In the genomic region with DNA sequence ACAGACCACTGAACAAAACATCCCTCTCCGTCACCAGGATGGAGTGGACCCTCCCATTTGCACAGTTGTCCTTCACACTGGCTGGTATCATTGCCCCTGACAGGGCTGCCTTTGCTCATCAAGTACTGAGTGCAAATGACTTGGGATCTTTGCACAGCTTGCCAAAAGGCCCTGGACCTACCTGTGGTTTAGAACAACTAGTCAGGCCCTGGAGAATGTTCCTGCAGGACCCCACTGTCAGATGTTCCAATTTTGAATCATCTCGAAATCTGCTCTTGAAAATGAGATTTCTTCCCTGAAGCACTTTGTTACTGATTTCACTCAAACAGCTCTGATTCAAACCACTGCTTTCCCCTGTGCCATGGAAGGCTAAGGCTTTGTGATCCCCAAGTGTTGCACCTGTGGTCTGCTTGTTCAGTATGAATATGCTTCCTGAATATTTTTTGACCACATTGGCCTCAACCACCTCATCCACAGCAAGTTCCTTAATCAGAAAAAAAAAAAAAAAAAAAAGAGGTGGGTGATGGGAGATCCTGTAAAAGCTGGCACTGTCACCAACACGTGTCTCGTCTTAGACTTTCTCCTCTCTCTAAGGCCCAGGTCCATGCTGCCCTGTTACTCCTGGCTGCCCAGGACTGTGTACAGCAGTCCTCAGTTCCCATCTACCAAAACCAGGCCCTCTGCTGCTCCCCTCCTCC, we compare ENCODE assay signal across 15 cellular contexts. TPM values are rescaled to one million over a fixed set of nuclear protein-coding genes. Genes with fewer than 3 reads are reported as not detected.
DNase-seq lines count a peak whose midpoint lies in the region; ATAC-seq and TF ChIP-seq lines count a peak whose summit lies in the region.
"Had no signal": no experiment of that assay in that cellular context is flagged by ENCODE, and none has a peak within 500 bp of the region (broad histone marks: within the 10 kb centered on the region; RNA-seq: fewer than 3 reads in every experiment).

No MANE protein-coding gene starts in this region.

- no peaks in the 10 kb centered on the region for H3K4me1 ChIP-seq in gastrocnemius medialis

- peaks cover 1% of the 10 kb centered on the region for H3K36me3 Mint-ChIP-seq in activated naive CD4-positive, alpha-beta T cell treated with anti-CD3 and anti-CD28 coated beads, Interleukin-2, amount 50 U/mL, for 24 hours
- H3K36me3 Mint-ChIP-seq in activated naive CD4-positive, alpha-beta T cell treated with anti-CD3 and anti-CD28 coated beads, Interleukin-2, amount 10 ng/mL, durations not matched to agents 7 days and 5 days: peaks cover 24% of the 10 kb centered on the region
- H3K36me3 Mint-ChIP-seq in activated naive CD8-positive, alpha-beta T cell treated with anti-CD3 and anti-CD28 coated beads, Interleukin-2, amount 10 ng/mL, durations not matched to agents 7 days and 5 days: peaks cover 29% of the 10 kb centered on the region
- H3K36me3 Mint-ChIP-seq in HFFc6 (ENCODE audit: low read depth): no peaks in the 10 kb centered on the region
- H3K36me3 Mint-ChIP-seq: type B pancreatic cell had no signal

- H3K9me3 Mint-ChIP-seq in activated naive CD4-positive, alpha-beta T cell treated with anti-CD3 and anti-CD28 coated beads, Interleukin-2, amount 50 U/mL, for 24 hours: peaks cover 16% of the 10 kb centered on the region
- H3K9me3 Mint-ChIP-seq in activated naive CD4-positive, alpha-beta T cell treated with anti-CD3 and anti-CD28 coated beads, Interleukin-2, amount 10 ng/mL, durations not matched to agents 7 days and 5 days: peaks cover 17% of the 10 kb centered on the region
- peaks cover 8% of the 10 kb centered on the region for H3K9me3 Mint-ChIP-seq in activated naive CD8-positive, alpha-beta T cell treated with anti-CD3 and anti-CD28 coated beads, Interleukin-2, amount 10 ng/mL, durations not matched to agents 7 days and 5 days
- H3K9me3 Mint-ChIP-seq in HFFc6: peaks cover 44% of the 10 kb centered on the region

- H3K27me3 Mint-ChIP-seq in activated naive CD4-positive, alpha-beta T cell treated with anti-CD3 and anti-CD28 coated beads, Interleukin-2, amount 50 U/mL, for 24 hours: no peaks in the 10 kb centered on the region
- peaks cover 6% of the 10 kb centered on the region for H3K27me3 Mint-ChIP-seq in activated naive CD4-positive, alpha-beta T cell treated with anti-CD3 and anti-CD28 coated beads, Interleukin-2, amount 10 ng/mL, durations not matched to agents 7 days and 5 days
- H3K27me3 Mint-ChIP-seq in activated naive CD8-positive, alpha-beta T cell treated with anti-CD3 and anti-CD28 coated beads, Interleukin-2, amount 10 ng/mL, durations not matched to agents 7 days and 5 days: no peaks in the 10 kb centered on the region
- H3K27me3 Mint-ChIP-seq in HFFc6 (ENCODE audit: insufficient read depth): peaks cover 2% of the 10 kb centered on the region; the same call in 1 of the 2 replicates

- no peak for DNase-seq in activated naive CD4-positive, alpha-beta T cell treated with anti-CD3 and anti-CD28 coated beads, Interleukin-2, amount 10 ng/mL, durations not matched to agents 7 days and 5 days
- DNase-seq in NB4 (ENCODE audit: low read depth) (peak; percentile 85), gastrocnemius medialis (no peak), HFFc6 (no peak)
- DNase-seq in activated naive CD8-positive, alpha-beta T cell treated with anti-CD3 and anti-CD28 coated beads, Interleukin-2, amount 10 ng/mL, durations not matched to agents 7 days and 5 days: no peak
- no peak for DNase-seq in stimulated activated naive CD8-positive, alpha-beta T cell treated with anti-CD3 and anti-CD28 coated beads, Interleukin-15, Interleukin-2, amounts not matched to agents 100 U/mL and 50 U/mL, for 24 hours
- DNase-seq: body of pancreas, NCI-H187, NCI-H526 treated with DMSO at 0.1 percent for 48 hours, ovary, Right ventricle myocardium superior, small intestine had no signal

- no peaks in the 10 kb centered on the region for H3K27me3 ChIP-seq in gastrocnemius medialis
- H3K27me3 ChIP-seq: body of pancreas, ovary had no signal

- TF ChIP-seq CTCF in NB4 (IDR thresholded peaks at IDR 0.05; ENCODE audit: low read depth, low read length): no peak
- no peak for TF ChIP-seq CTCF in gastrocnemius medialis (IDR thresholded peaks at IDR 0.05 in 4 of 5, conservative IDR thresholded peaks at IDR 0.05 in 1 of 5)
- TF ChIP-seq CTCF in HFFc6 (IDR thresholded peaks at IDR 0.05): no peak

- no peak overlapping the region for H3K27ac ChIP-seq in gastrocnemius medialis
- H3K27ac ChIP-seq: body of pancreas, ovary had no signal

- TF ChIP-seq POLR2A in NB4 (IDR thresholded peaks at IDR 0.05; ENCODE audit: extremely low read depth, insufficient read length): no peak
- no peak for TF ChIP-seq POLR2A in gastrocnemius medialis (IDR thresholded peaks at IDR 0.05)

- intact Hi-C loops in gastrocnemius medialis (cut with DNase I; ENCODE audit: low total_unique reads): no loop called here

- H3K36me3 ChIP-seq in gastrocnemius medialis: no peaks in the 10 kb centered on the region
- H3K36me3 ChIP-seq: ovary had no signal

- H3K4me3 ChIP-seq in NB4 (ENCODE audit: low read depth, low read length): no peak overlapping the region
- no peak overlapping the region for H3K4me3 ChIP-seq in gastrocnemius medialis
- H3K4me3 ChIP-seq: body of pancreas, ovary had no signal

- POLR2A ChIA-PET in activated naive CD8-positive, alpha-beta T cell treated with anti-CD3 and anti-CD28 coated beads, Interleukin-2, amount 10 ng/mL, durations not matched to agents 7 days and 5 days (lab: Charles Lee): interaction anchor here (0.6 to 1.3 kb wide), 5 partner anchors 8 to 63 kb away, joined by 3 to 9 read pairs (median 4); no protein-coding TSS in a partner anchor

- no peaks in the 10 kb centered on the region for H3K9me3 ChIP-seq in gastrocnemius medialis
- H3K9me3 ChIP-seq: body of pancreas, ovary had no signal

- in situ Hi-C loops in gastrocnemius medialis (cut with MboI; ENCODE audit: low sequenced_read_pairs in 4 of 4): no loop called here

- peaks cover 59% of the 10 kb centered on the region for H3K4me1 Mint-ChIP-seq in activated naive CD4-positive, alpha-beta T cell treated with anti-CD3 and anti-CD28 coated beads, Interleukin-2, amount 50 U/mL, for 24 hours
- peaks cover 57% of the 10 kb centered on the region for H3K4me1 Mint-ChIP-seq in activated naive CD4-positive, alpha-beta T cell treated with anti-CD3 and anti-CD28 coated beads, Interleukin-2, amount 10 ng/mL, durations not matched to agents 7 days and 5 days
- H3K4me1 Mint-ChIP-seq in activated naive CD8-positive, alpha-beta T cell treated with anti-CD3 and anti-CD28 coated beads, Interleukin-2, amount 10 ng/mL, durations not matched to agents 7 days and 5 days: peaks cover 53% of the 10 kb centered on the region
- no peaks in the 10 kb centered on the region for H3K4me1 Mint-ChIP-seq in HFFc6 (ENCODE audit: low read depth)

- no peak overlapping the region for H3K4me3 Mint-ChIP-seq in activated naive CD4-positive, alpha-beta T cell treated with anti-CD3 and anti-CD28 coated beads, Interleukin-2, amount 50 U/mL, for 24 hours
- H3K4me3 Mint-ChIP-seq in activated naive CD4-positive, alpha-beta T cell treated with anti-CD3 and anti-CD28 coated beads, Interleukin-2, amount 10 ng/mL, durations not matched to agents 7 days and 5 days: no peak overlapping the region
- H3K4me3 Mint-ChIP-seq in activated naive CD8-positive, alpha-beta T cell treated with anti-CD3 and anti-CD28 coated beads, Interleukin-2, amount 10 ng/mL, durations not matched to agents 7 days and 5 days: peak overlapping the region; percentile 47
- H3K4me3 Mint-ChIP-seq in HFFc6: no peak overlapping the region
- H3K4me3 Mint-ChIP-seq: type B pancreatic cell had no signal

- H3K27ac Mint-ChIP-seq in activated naive CD4-positive, alpha-beta T cell treated with anti-CD3 and anti-CD28 coated beads, Interleukin-2, amount 50 U/mL, for 24 hours: peak overlapping the region; percentile 26
- no peak overlapping the region for H3K27ac Mint-ChIP-seq in activated naive CD4-positive, alpha-beta T cell treated with anti-CD3 and anti-CD28 coated beads, Interleukin-2, amount 10 ng/mL, durations not matched to agents 7 days and 5 days
- peak overlapping the region; percentile 75 for H3K27ac Mint-ChIP-seq in activated naive CD8-positive, alpha-beta T cell treated with anti-CD3 and anti-CD28 coated beads, Interleukin-2, amount 10 ng/mL, durations not matched to agents 7 days and 5 days
- H3K27ac Mint-ChIP-seq in HFFc6: no peak overlapping the region
- H3K27ac Mint-ChIP-seq: type B pancreatic cell had no signal

- CTCF ChIA-PET in activated naive CD4-positive, alpha-beta T cell treated with anti-CD3 and anti-CD28 coated beads, Interleukin-2, amount 10 ng/mL, durations not matched to agents 7 days and 5 days (lab: Charles Lee): no interaction called here

- no peak for ATAC-seq in activated naive CD8-positive, alpha-beta T cell treated with anti-CD3 and anti-CD28 coated beads, Interleukin-2, amount 10 ng/mL, durations not matched to agents 7 days and 5 days (ENCODE audit: low read depth)
- ATAC-seq in stimulated activated naive CD8-positive, alpha-beta T cell treated with anti-CD3 and anti-CD28 coated beads, Interleukin-15, Interleukin-2, amounts not matched to agents 100 U/mL and 50 U/mL, for 24 hours: peak; percentile 67
- ATAC-seq in gastrocnemius medialis (no peak), GM21786 (IDR thresholded peaks at IDR 0.05; ENCODE audit: unreplicated experiment) (no peak)
- ATAC-seq: body of pancreas had no signal

RNA-seq across cellular contexts. Expression of a gene that starts 2.7 kb away (rescaled TPM):
- total RNA-seq in activated naive CD8-positive, alpha-beta T cell treated with anti-CD3 and anti-CD28 coated beads, Interleukin-2, amount 10 ng/mL, durations not matched to agents 7 days and 5 days: 10 to 100 TPM; 19.4 to 26.8 TPM
- 1 to 10 TPM in 3 of 4 donors, under 1 TPM in 1; 0.17 to 1.8 (median 1.6) TPM for total RNA-seq in gastrocnemius medialis
- total RNA-seq in HFFc6 (2021; fragmentation: NEBNext Ultra II Directional; extraction: Animal tissue kit (Norgen Biotek cat#: 25700)): not detected

Comparison
In these comparisons a context has a peak if more than half of its experiments do, and no peak if none do; other contexts are left out.
1. H3K27ac Mint-ChIP-seq: peak in activated naive CD4-positive, alpha-beta T cell treated with anti-CD3 and anti-CD28 coated beads, Interleukin-2, amount 50 U/mL, for 24 hours (single experiment) and activated naive CD8-positive, alpha-beta T cell treated with anti-CD3 and anti-CD28 coated beads, Interleukin-2, amount 10 ng/mL, durations not matched to agents 7 days and 5 days (single experiment); none in activated naive CD4-positive, alpha-beta T cell treated with anti-CD3 and anti-CD28 coated beads, Interleukin-2, amount 10 ng/mL, durations not matched to agents 7 days and 5 days (single experiment) and HFFc6 (single experiment).
2. RNA of a gene that starts 2.7 kb away (total RNA-seq): 19.4 to 26.8 TPM in activated naive CD8-positive, alpha-beta T cell treated with anti-CD3 and anti-CD28 coated beads, Interleukin-2, amount 10 ng/mL, durations not matched to agents 7 days and 5 days; 0.17 to 1.8 TPM in gastrocnemius medialis and not detected in HFFc6; every median in the first group is over 4 times any median in the second.